Comparison of ENCODE assay signal across 8 cellular contexts in genomic region chr4:83535945-83536648, GRCh38. TPM values are rescaled to one million over a fixed set of nuclear protein-coding genes. Genes with fewer than 3 reads are reported as not detected.
A peak's percentile ranks its signal among the peaks of the same experiment; 100 is the strongest.
DNase-seq lines count a peak whose midpoint lies in the region; ATAC-seq and TF ChIP-seq lines count a peak whose summit lies in the region.

Gene GPAT3 (plus strand): TSS chr4:83536108. CDS start chr4:83536623, 515 bp downstream.

- peaks cover 24% of the 10 kb centered on the region for H3K79me2 ChIP-seq in fibroblast of lung (ENCODE audit: control insufficient read depth, insufficient read depth, low read length)

- peak; percentile 64 for ATAC-seq in HG03342 (IDR thresholded peaks at IDR 0.05; ENCODE audit: unreplicated experiment)

- TF ChIP-seq CTCF in BE2C (IDR thresholded peaks at IDR 0.05; ENCODE audit: low read depth, low read length) = no peak
- TF ChIP-seq CTCF in fibroblast of lung (conservative IDR thresholded peaks at IDR 0.05 in 1 of 2, IDR thresholded peaks at IDR 0.05 in 1 of 2; ENCODE audit: low read depth in 1 of 2, low read length in 2 of 2) = no peak
- TF ChIP-seq CTCF in neural crest cell (conservative IDR thresholded peaks at IDR 0.05) = no peak
- TF ChIP-seq CTCF in stomach (IDR thresholded peaks at IDR 0.05) = no peak

- peak within 1 kb of the TSS; percentile 76 for H3K4me3 ChIP-seq in BE2C (ENCODE audit: low read depth, low read length)
- peak within 1 kb of the TSS; percentile 79 to 97 (median 88) for H3K4me3 ChIP-seq in fibroblast of lung (replicated peaks in 1 of 4; ENCODE audit: control extremely low read depth in 1 of 4, insufficient read depth in 1 of 4, low read depth in 3 of 4, low read length in 4 of 4)
- peak within 1 kb of the TSS; percentile 65 to 77 (median 73) for H3K4me3 ChIP-seq in stomach

- H3K9me3 ChIP-seq in BE2C (no peaks in the 10 kb centered on the region), fibroblast of lung (ENCODE audit: control insufficient read depth, insufficient read depth, low read depth, low read length) (no peaks in the 10 kb centered on the region), stomach (no peaks in the 10 kb centered on the region)

- H3K4me1 ChIP-seq in BE2C = no peaks in the 10 kb centered on the region; the same call in 1 of the 2 replicates
- H3K4me1 ChIP-seq in fibroblast of lung (ENCODE audit: control insufficient read depth, extremely low read depth, insufficient read depth, low read length) = peaks cover 8% of the 10 kb centered on the region
- H3K4me1 ChIP-seq in stomach = peaks cover 16 to 40% (median 26%) of the 10 kb centered on the region in 4 donors

- peaks cover 15% of the 10 kb centered on the region for H3K4me1 Mint-ChIP-seq in neural crest cell

- H3K27ac ChIP-seq in fibroblast of lung (ENCODE audit: insufficient read depth, low read length) = peak within 1 kb of the TSS; percentile 82
- H3K27ac ChIP-seq in stomach = peak within 1 kb of the TSS; percentile 82 to 86 (median 85)

- no peaks in the 10 kb centered on the region for H3K36me3 Mint-ChIP-seq in neural crest cell (ENCODE audit: low read depth)

- TF ChIP-seq EP300 in stomach (IDR thresholded peaks at IDR 0.05) = no peak

- H3K36me3 ChIP-seq in BE2C = no peaks in the 10 kb centered on the region
- no peaks in the 10 kb centered on the region for H3K36me3 ChIP-seq in fibroblast of lung (ENCODE audit: control insufficient read depth, insufficient read depth, low read length)
- H3K36me3 ChIP-seq in stomach = no peaks in the 10 kb centered on the region

- WGBS in stomach, 5 donors = 0 to 1% (median 1%) methylated on average over 30 to 64 of the region's 64 CpGs

- H3K27me3 ChIP-seq in BE2C = peaks cover 34% of the 10 kb centered on the region
- peaks cover 12% of the 10 kb centered on the region for H3K27me3 ChIP-seq in fibroblast of lung (ENCODE audit: control insufficient read depth, insufficient read depth, low read length)
- H3K27me3 ChIP-seq in stomach = peaks cover 0 to 20% (median 0%) of the 10 kb centered on the region in 3 donors

- TF ChIP-seq POLR2A in GM19193 (IDR thresholded peaks at IDR 0.05; ENCODE audit: extremely low read depth, insufficient read depth, insufficient read length) (peak; percentile 21), stomach (IDR thresholded peaks at IDR 0.05) (peak in 1 of 4 donors; percentile 36)

- H3K27ac Mint-ChIP-seq in neural crest cell (ENCODE audit: unreplicated experiment) = no peak within 1 kb of the TSS

- DNase-seq in BE2C (peak; percentile 67), RKO (ENCODE audit: low spot score) (peak; percentile 84), fibroblast of lung (ENCODE audit: low read depth in 2 of 2) (peak in 1 of 2 donors; percentile 60), neural crest cell (ENCODE audit: low read depth, low spot score) (peak; percentile 8), stomach (peak; percentile 87)
- peak; percentile 62 for DNase-seq in activated T-helper 9 cell treated with anti-CD3 and anti-CD28 coated beads, Interleukin-2, amount 50 U/mL, for 16 hours (ENCODE audit: low read depth)

- no peaks in the 10 kb centered on the region for H3K9me3 Mint-ChIP-seq in neural crest cell

- intact Hi-C loops in stomach (cut with DNase I; ENCODE audit: low total_unique reads) = no loop called here

- peaks cover 77% of the 10 kb centered on the region for H3K27me3 Mint-ChIP-seq in neural crest cell (ENCODE audit: low read depth)

- H2AFZ ChIP-seq in fibroblast of lung (ENCODE audit: low read length) = peak within 1 kb of the TSS; percentile 96

- H4K20me1 ChIP-seq in fibroblast of lung (ENCODE audit: control insufficient read depth, extremely low read depth, insufficient read depth, low read length) = no peaks in the 10 kb centered on the region

- peak within 1 kb of the TSS; percentile 86 for H3K4me3 Mint-ChIP-seq in neural crest cell

- H3K4me2 ChIP-seq in fibroblast of lung (ENCODE audit: extremely low read depth, insufficient read depth, low read length) = peak within 1 kb of the TSS; percentile 98

- H3K9ac ChIP-seq in fibroblast of lung (ENCODE audit: insufficient read depth, low read length) = peak within 1 kb of the TSS; percentile 78

RNA-seq across cellular contexts. Expression of gene GPAT3, which starts in this region (rescaled TPM):
- polyA plus RNA-seq in BE2C (2012; ENCODE audit: insufficient read depth, insufficient read length, low read depth) = not detected
- total RNA-seq in fibroblast of lung (2.1 and 4.1 TPM in 2 replicates), neural crest cell (not detected in 2 replicates), stomach (10 to 100 TPM in 2 of 5 donors, 1 to 10 TPM in 2, not detected in 1; 3.6 to 18.9 (median 11.5) TPM)
- polyA plus RNA-seq in fibroblast of lung (2.6 and 11.2 TPM in 2 replicates), stomach (1 to 10 TPM; 1.7 to 4.0 (median 2.6) TPM)
- 1.7 and 7.1 TPM in 2 replicates for polyA plus RNA-seq in fibroblast of lung (2012)
- polyA minus RNA-seq in fibroblast of lung (ENCODE audit: low replicate concordance) = 3.6 and 3.7 TPM in 2 replicates

Comparison
In these comparisons a context has a peak if more than half of its experiments do, and no peak if none do; other contexts are left out.
1. Peak in DNase-seq in neural crest cell; RNA of the gene not detected or under 1 TPM.